ENCODE assay signal across 2 cellular contexts in the genomic region with DNA sequence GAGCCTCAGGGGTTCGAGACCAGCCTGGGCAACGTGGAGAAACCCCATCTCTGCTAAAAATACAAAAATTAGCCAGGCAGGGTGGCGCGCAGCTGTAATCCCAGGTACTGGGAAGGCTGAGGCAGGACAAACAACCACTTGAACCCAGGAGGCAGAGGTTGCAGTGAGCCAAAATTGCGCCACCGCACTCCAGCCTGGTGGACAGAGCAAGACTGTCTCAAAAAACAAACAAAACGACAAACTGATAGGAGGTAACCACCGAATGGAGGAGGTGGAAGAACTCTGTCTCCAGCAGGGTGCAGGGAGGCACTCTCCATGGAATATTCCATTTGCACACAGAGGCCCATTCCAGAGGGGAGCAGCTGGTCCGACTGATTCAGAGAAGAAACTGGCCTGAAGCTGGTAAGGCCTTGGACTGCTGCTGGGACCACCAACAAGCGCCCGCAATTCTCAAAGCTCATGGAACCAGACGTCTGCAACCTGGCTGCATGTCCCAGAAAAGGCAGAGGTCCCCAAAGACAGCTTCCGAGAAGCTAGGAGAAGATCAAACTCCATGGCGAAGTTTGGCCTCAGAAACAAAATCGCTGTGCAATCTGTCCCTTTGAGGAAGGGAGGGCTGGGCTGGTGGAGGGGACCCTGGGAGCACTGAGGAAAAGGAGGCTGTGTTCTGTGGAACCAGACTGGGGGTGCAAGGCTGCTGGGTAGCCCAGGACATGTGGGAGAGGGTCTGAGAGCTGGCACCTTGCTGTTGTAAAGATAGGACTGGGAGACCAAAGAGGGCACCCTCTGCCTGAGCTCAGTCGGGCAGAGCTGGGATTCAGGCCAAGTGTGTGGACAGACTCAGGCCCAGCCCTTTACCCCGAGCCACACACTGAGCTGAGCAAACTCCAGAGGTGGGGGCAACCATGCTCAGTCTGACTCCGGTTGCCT.
TF ChIP-seq lines count a peak whose summit lies in the region.

No MANE protein-coding gene starts in this region.

TF ChIP-seq in liver, 16 proteins besides CTCF, POLR2A, EP300 and RAD21:
- peak; percentile 71 for TF ChIP-seq TAF1 (conservative IDR thresholded peaks at IDR 0.05)
- TF ChIP-seq HNF4A (conservative IDR thresholded peaks at IDR 0.05), result peak; percentile 82 to 91
- peak; percentile 76 for TF ChIP-seq REST (IDR thresholded peaks at IDR 0.05)
- TF ChIP-seq SP1 (IDR thresholded peaks at IDR 0.05), result peak; percentile 85
- TF ChIP-seq NR2F2 (IDR thresholded peaks at IDR 0.05), result no peak
- TF ChIP-seq, protein P1, sequence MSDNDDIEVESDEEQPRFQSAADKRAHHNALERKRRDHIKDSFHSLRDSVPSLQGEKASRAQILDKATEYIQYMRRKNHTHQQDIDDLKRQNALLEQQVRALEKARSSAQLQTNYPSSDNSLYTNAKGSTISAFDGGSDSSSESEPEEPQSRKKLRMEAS (IDR thresholded peaks at IDR 0.05), result peak; percentile 48
- TF ChIP-seq RXRA (IDR thresholded peaks at IDR 0.05), result peak; percentile 87 to 94
- no peak for TF ChIP-seq ATF3 (IDR thresholded peaks at IDR 0.05)
- peak in 1 of 2 donors; percentile 59 for TF ChIP-seq JUND (IDR thresholded peaks at IDR 0.05)
- peak in 1 of 2 donors; percentile 53 for TF ChIP-seq EGR1 (IDR thresholded peaks at IDR 0.05; ENCODE audit: low read depth in 2 of 2)
- peak; percentile 52 for TF ChIP-seq FOXA2 (IDR thresholded peaks at IDR 0.05)
- TF ChIP-seq, protein P2, sequence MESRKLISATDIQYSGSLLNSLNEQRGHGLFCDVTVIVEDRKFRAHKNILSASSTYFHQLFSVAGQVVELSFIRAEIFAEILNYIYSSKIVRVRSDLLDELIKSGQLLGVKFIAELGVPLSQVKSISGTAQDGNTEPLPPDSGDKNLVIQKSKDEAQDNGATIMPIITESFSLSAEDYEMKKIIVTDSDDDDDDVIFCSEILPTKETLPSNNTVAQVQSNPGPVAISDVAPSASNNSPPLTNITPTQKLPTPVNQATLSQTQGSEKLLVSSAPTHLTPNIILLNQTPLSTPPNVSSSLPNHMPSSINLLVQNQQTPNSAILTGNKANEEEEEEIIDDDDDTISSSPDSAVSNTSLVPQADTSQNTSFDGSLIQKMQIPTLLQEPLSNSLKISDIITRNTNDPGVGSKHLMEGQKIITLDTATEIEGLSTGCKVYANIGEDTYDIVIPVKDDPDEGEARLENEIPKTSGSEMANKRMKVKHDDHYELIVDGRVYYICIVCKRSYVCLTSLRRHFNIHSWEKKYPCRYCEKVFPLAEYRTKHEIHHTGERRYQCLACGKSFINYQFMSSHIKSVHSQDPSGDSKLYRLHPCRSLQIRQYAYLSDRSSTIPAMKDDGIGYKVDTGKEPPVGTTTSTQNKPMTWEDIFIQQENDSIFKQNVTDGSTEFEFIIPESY (IDR thresholded peaks at IDR 0.05), result peak; percentile 53
- peak; percentile 26 for TF ChIP-seq FOXA1 (IDR thresholded peaks at IDR 0.05)
- TF ChIP-seq GABPA (IDR thresholded peaks at IDR 0.05 in 1 of 2, conservative IDR thresholded peaks at IDR 0.05 in 1 of 2), result peak in 1 of 2 donors; percentile 35
- TF ChIP-seq YY1 (IDR thresholded peaks at IDR 0.05), result peak; percentile 71
- TF ChIP-seq HNF4G (IDR thresholded peaks at IDR 0.05), result peak; percentile 62

TF ChIP-seq in SK-N-SH treated with all-trans-retinoic acid at 6 μM for 48 hours, 23 proteins besides CTCF, POLR2A, EP300 and RAD21:
- no peak for TF ChIP-seq CSRNP3 (CRISPR knock-in tag; IDR thresholded peaks at IDR 0.05)
- no peak for TF ChIP-seq ZFP30 (CRISPR knock-in tag; IDR thresholded peaks at IDR 0.05)
- TF ChIP-seq ZFP3 (CRISPR knock-in tag; IDR thresholded peaks at IDR 0.05), result no peak
- TF ChIP-seq ZNF8 (CRISPR knock-in tag; IDR thresholded peaks at IDR 0.05), result no peak
- TF ChIP-seq PPARA (CRISPR knock-in tag; IDR thresholded peaks at IDR 0.05; ENCODE audit: borderline replicate concordance), result no peak
- TF ChIP-seq ZNF70 (CRISPR knock-in tag; IDR thresholded peaks at IDR 0.05), result no peak
- TF ChIP-seq ZNF565 (CRISPR knock-in tag; conservative IDR thresholded peaks at IDR 0.05; ENCODE audit: low read depth), result no peak
- TF ChIP-seq GLIS3 (CRISPR knock-in tag; IDR thresholded peaks at IDR 0.05), result no peak
- no peak for TF ChIP-seq TSHZ2 (CRISPR knock-in tag; IDR thresholded peaks at IDR 0.05)
- no peak for TF ChIP-seq CSDC2 (CRISPR knock-in tag; IDR thresholded peaks at IDR 0.05)
- no peak for TF ChIP-seq ARNTL (CRISPR knock-in tag; IDR thresholded peaks at IDR 0.05; ENCODE audit: borderline replicate concordance, low read depth)
- TF ChIP-seq OSR1 (CRISPR knock-in tag; IDR thresholded peaks at IDR 0.05), result no peak
- no peak for TF ChIP-seq RARB (CRISPR knock-in tag; IDR thresholded peaks at IDR 0.05)
- TF ChIP-seq ISL1 (CRISPR knock-in tag; IDR thresholded peaks at IDR 0.05), result no peak
- no peak for TF ChIP-seq TOX (CRISPR knock-in tag; IDR thresholded peaks at IDR 0.05; ENCODE audit: borderline replicate concordance)
- TF ChIP-seq, protein P3, sequence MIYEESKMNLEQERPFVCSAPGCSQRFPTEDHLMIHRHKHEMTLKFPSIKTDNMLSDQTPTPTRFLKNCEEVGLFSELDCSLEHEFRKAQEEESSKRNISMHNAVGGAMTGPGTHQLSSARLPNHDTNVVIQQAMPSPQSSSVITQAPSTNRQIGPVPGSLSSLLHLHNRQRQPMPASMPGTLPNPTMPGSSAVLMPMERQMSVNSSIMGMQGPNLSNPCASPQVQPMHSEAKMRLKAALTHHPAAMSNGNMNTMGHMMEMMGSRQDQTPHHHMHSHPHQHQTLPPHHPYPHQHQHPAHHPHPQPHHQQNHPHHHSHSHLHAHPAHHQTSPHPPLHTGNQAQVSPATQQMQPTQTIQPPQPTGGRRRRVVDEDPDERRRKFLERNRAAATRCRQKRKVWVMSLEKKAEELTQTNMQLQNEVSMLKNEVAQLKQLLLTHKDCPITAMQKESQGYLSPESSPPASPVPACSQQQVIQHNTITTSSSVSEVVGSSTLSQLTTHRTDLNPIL (CRISPR knock-in tag; IDR thresholded peaks at IDR 0.05; ENCODE audit: low read depth), result no peak
- no peak for TF ChIP-seq POU6F1 (CRISPR knock-in tag; IDR thresholded peaks at IDR 0.05; ENCODE audit: borderline replicate concordance, low read depth)
- TF ChIP-seq ZC3H10 (CRISPR knock-in tag; IDR thresholded peaks at IDR 0.05), result no peak
